ENCODE assay signal across 8 cellular contexts in genomic region chr1:234598974-234599616, GRCh38. TPM values are rescaled to one million over a fixed set of nuclear protein-coding genes. Genes with fewer than 3 reads are reported as not detected.
DNase-seq lines count a peak whose midpoint lies in the region; ATAC-seq, FAIRE-seq and TF ChIP-seq lines count a peak whose summit lies in the region.

No MANE protein-coding gene starts in this region.

- peak overlapping the region; percentile 84 for H3K9ac ChIP-seq in MM.1S (ENCODE audit: low read length)

- H3K27me3 Mint-ChIP-seq in mesothelial cell of epicardium (ENCODE audit: low read depth): no peaks in the 10 kb centered on the region

- no peaks in the 10 kb centered on the region for H3K36me3 Mint-ChIP-seq in mesothelial cell of epicardium

- H3K9me2 ChIP-seq in MM.1S (replicated peaks; ENCODE audit: insufficient read depth, low read length): no peaks in the 10 kb centered on the region

- H3K79me2 ChIP-seq in MM.1S (ENCODE audit: low read length): peaks cover 22% of the 10 kb centered on the region

- H3K27ac ChIP-seq in C4-2B: peak overlapping the region; percentile 91
- H3K27ac ChIP-seq in MM.1S (ENCODE audit: low read length): peak overlapping the region; percentile 94

- H3K9me3 Mint-ChIP-seq in mesothelial cell of epicardium: peaks cover 12% of the 10 kb centered on the region

- no peak for FAIRE-seq in bronchial epithelial cell (lab: Jason Lieb, UNC)

- H3F3A ChIP-seq in MM.1S (ENCODE audit: insufficient read depth, low read length): peaks cover 56% of the 10 kb centered on the region

- DNase-seq in MM.1S (no peak), bronchial epithelial cell (ENCODE audit: low read depth) (no peak), mesothelial cell of epicardium (ENCODE audit: low spot score in 2 of 2, unreplicated experiment in 2 of 2) (no peak), activated gamma-delta T cell (lab: John Stamatoyannopoulos, UW) (no peak), NCI-H446 treated with DMSO at 0.1 percent for 48 hours (lab: John Stamatoyannopoulos, UW) (no peak)
- DNase-seq in effector CD4-positive, alpha-beta T cell: no peak

- peaks cover 50% of the 10 kb centered on the region for H3K4me1 ChIP-seq in MM.1S (ENCODE audit: low read length)

- peak overlapping the region; percentile 92 for H3K4me2 ChIP-seq in MM.1S (ENCODE audit: low read depth, low read length)

- TF ChIP-seq CTCF in C4-2B (conservative IDR thresholded peaks at IDR 0.05): no peak
- TF ChIP-seq CTCF in MM.1S (IDR thresholded peaks at IDR 0.05; ENCODE audit: low read length): no peak
- no peak for TF ChIP-seq CTCF in bronchial epithelial cell (IDR thresholded peaks at IDR 0.05; ENCODE audit: insufficient read depth, low read length, severe bottlenecking)
- TF ChIP-seq CTCF in mesothelial cell of epicardium (IDR thresholded peaks at IDR 0.05; ENCODE audit: unreplicated experiment): no peak

- peak overlapping the region; percentile 74 for H3K4me3 Mint-ChIP-seq in mesothelial cell of epicardium

- no peaks in the 10 kb centered on the region for H3K27me3 ChIP-seq in MM.1S (replicated peaks; ENCODE audit: insufficient read depth, low read length)
- H3K27me3 ChIP-seq in bronchial epithelial cell (ENCODE audit: control insufficient read depth, insufficient read depth, low read length): no peaks in the 10 kb centered on the region

- no peaks in the 10 kb centered on the region for H4K20me1 ChIP-seq in MM.1S (ENCODE audit: insufficient read depth, low read length)

- H3K9me3 ChIP-seq in MM.1S (replicated peaks; ENCODE audit: insufficient read depth, low read length): no peaks in the 10 kb centered on the region

- H3K36me3 ChIP-seq in MM.1S (replicated peaks; ENCODE audit: insufficient read depth, low read length): no peaks in the 10 kb centered on the region; the same call in 1 of the 2 replicates
- H3K36me3 ChIP-seq in bronchial epithelial cell (ENCODE audit: control insufficient read depth, insufficient read depth, low read length): no peaks in the 10 kb centered on the region

- H3K4me3 ChIP-seq in MM.1S (ENCODE audit: low read length): peak overlapping the region; percentile 61
- H3K4me3 ChIP-seq in bronchial epithelial cell (ENCODE audit: low read depth, low read length): peak overlapping the region; percentile 31

- peak overlapping the region; percentile 97 for H3K27ac Mint-ChIP-seq in mesothelial cell of epicardium

- H2AFZ ChIP-seq in MM.1S (ENCODE audit: low read length): peak overlapping the region; percentile 50

- no peak for ATAC-seq in HG03108 (IDR thresholded peaks at IDR 0.05; ENCODE audit: unreplicated experiment)

- H3K4me1 Mint-ChIP-seq in mesothelial cell of epicardium: peaks cover 48% of the 10 kb centered on the region

RNA-seq across cellular contexts. Expression of gene IRF2BP2, which starts 10.9 kb away (rescaled TPM):
- total RNA-seq in bronchial epithelial cell (64.1 and 80.3 TPM in 2 replicates), mesothelial cell of epicardium (130 to 134 TPM (median 130 TPM) in 3 replicates)
